1 cellular context compared by ENCODE assay signal in genomic region chr1:177170756-177171535, GRCh38.
A peak's percentile ranks its signal among the peaks of the same experiment; 100 is the strongest.
TF ChIP-seq lines count a peak whose summit lies in the region.

TSS of gene BRINP2 (plus strand) at chr1:177170958. CDS start at chr1:177229877, 58,919 bp downstream.

TF ChIP-seq in H1, 55 proteins besides CTCF, POLR2A, EP300 and RAD21 (continued from another document):
- TF ChIP-seq SIN3A (conservative IDR thresholded peaks at IDR 0.05 in 1 of 2, IDR thresholded peaks at IDR 0.05 in 1 of 2; ENCODE audit: low read depth in 1 of 2, low read length in 2 of 2) (0 out of 4 replicates have a peak, but pooled peaks of 1 of the 2 experiments have one; percentile 39), SIRT6 (IDR thresholded peaks at IDR 0.05; ENCODE audit: low read length) (no peak), POU5F1 (IDR thresholded peaks at IDR 0.05; ENCODE audit: low read depth, low read length) (peak; percentile 89; the same call in 1 of the 2 replicates), SP1 (IDR thresholded peaks at IDR 0.05; ENCODE audit: low read depth, low read length) (peak; percentile 95), CEBPB (IDR thresholded peaks at IDR 0.05; ENCODE audit: low read depth, low read length) (no peak), ATF3 (IDR thresholded peaks at IDR 0.05; ENCODE audit: insufficient read depth, low read depth, low read length) (no peak), CTBP2 (IDR thresholded peaks at IDR 0.05; ENCODE audit: borderline replicate concordance, insufficient read depth, insufficient read length, low read length) (peak; percentile 94), HDAC2 (IDR thresholded peaks at IDR 0.05; ENCODE audit: borderline replicate concordance in 1 of 2, low read depth in 2 of 2, low read length in 2 of 2) (peak in 1 of 2 experiments; percentile 71; a peak in 1 of 4 replicates)
